Comparison of ENCODE assay signal across 28 cellular contexts in genomic region chr6:143213977-143214376, GRCh38.
"Had no signal": no experiment of that assay in that cellular context is flagged by ENCODE, and none has a peak within 500 bp of the region (broad histone marks: within the 10 kb centered on the region; RNA-seq: fewer than 3 reads in every experiment).

No MANE protein-coding gene starts in this region.

- H3K9me3 ChIP-seq: ascending aorta, esophagus muscularis mucosa had no signal

- H3K4me3 ChIP-seq: ascending aorta, esophagus muscularis mucosa, heart left ventricle had no signal

- H3K27ac ChIP-seq: esophagus muscularis mucosa had no signal

- H3K36me3 ChIP-seq: ascending aorta, esophagus muscularis mucosa, heart left ventricle had no signal

- H3K27me3 ChIP-seq: ascending aorta, esophagus muscularis mucosa, heart left ventricle had no signal

- FAIRE-seq: colon, frontal cortex had no signal

- DNase-seq: activated CD4-positive, alpha-beta memory T cell treated with anti-CD3 and anti-CD28 coated beads, Interleukin-2, amount 10 ng/mL, durations not matched to agents 7 days and 5 days; activated CD4-positive, alpha-beta T cell treated with anti-CD3 and anti-CD28 coated beads for 36 hours; activated CD4-positive, alpha-beta T cell treated with anti-CD3 and anti-CD28 coated beads, Interleukin-2, amount 10 ng/mL, durations not matched to agents 24 days and 14 days; activated CD4-positive, alpha-beta T cell treated with anti-CD3 and anti-CD28 coated beads, Interleukin-2, amount 50 U/mL, for 4 hours; activated CD4-positive, CD25-positive, alpha-beta regulatory T cell; activated CD4-positive, CD25-positive, alpha-beta regulatory T cell treated with anti-CD3 and anti-CD28 coated beads, Interleukin-2, amount 50 U/mL, for 72 hours; activated CD8-positive, alpha-beta memory T cell treated with anti-CD3 and anti-CD28 coated beads, Interleukin-2, amount 50 U/mL, for 48 hours; activated gamma-delta T cell; activated naive CD4-positive, alpha-beta T cell; activated naive CD4-positive, alpha-beta T cell treated with anti-CD3 and anti-CD28 coated beads, Interleukin-2, amount 10 ng/mL, durations not matched to agents 7 days and 5 days; activated naive CD8-positive, alpha-beta T cell treated with anti-CD3 and anti-CD28 coated beads, Interleukin-2, amount 10 ng/mL, durations not matched to agents 7 days and 5 days; activated T-cell treated with anti-CD3 and anti-CD28 coated beads for 4 hours; activated T-cell treated with anti-CD3 and anti-CD28 coated beads, Interleukin-2, amount 50 U/mL, for 24 hours; activated T-cell treated with anti-CD3 and anti-CD28 coated beads, Interleukin-2, amount 50 U/mL, for 72 hours; cortex of kidney; dermis blood vessel endothelial cell; effector CD4-positive, alpha-beta T cell; effector memory CD8-positive, alpha-beta T cell; foreskin fibroblast; glutamatergic neuron; heart left ventricle; T-helper 1 cell; T-helper 17 cell; T1000 had no signal
